28 cellular contexts compared by ENCODE assay signal in the genomic region with DNA sequence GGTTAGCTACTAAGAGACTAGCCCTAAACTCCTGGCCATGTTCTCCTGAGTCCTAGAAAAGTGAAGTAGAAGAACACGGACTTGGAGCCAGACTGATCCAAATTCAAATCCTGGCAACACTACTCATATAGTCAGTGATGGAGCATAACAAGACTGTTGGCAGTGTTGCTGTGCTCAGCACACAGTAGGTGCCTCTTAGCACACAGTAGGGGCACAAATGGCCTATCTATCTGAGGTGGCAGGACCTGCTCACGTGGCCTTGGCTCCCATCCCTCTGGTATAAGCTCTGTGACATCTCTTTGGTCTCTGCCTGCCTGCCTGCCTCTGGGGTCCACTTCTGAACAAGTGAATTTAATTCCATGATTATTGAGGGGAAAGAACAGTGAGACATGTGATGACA.
"Had no signal": no experiment of that assay in that cellular context is flagged by ENCODE, and none has a peak within 500 bp of the region (broad histone marks: within the 10 kb centered on the region; RNA-seq: fewer than 3 reads in every experiment).

No MANE protein-coding gene starts in this region.

- DNase-seq: colonic mucosa; cortex of kidney; dermis blood vessel endothelial cell; dorsolateral prefrontal cortex; effector CD4-positive, alpha-beta T cell; effector CD8-positive, alpha-beta T cell; effector memory CD4-positive, alpha-beta T cell; effector memory CD8-positive, alpha-beta T cell; endodermal cell; erythroblast; esophagus squamous epithelium; foreskin fibroblast; foreskin keratinocyte; foreskin melanocyte; gastrocnemius medialis; glutamatergic neuron; head of caudate nucleus; heart left ventricle; heart right ventricle had no signal

- H3K4me1 ChIP-seq: colonic mucosa, foreskin keratinocyte, gastrocnemius medialis, heart left ventricle, heart right ventricle had no signal

- H3K27me3 ChIP-seq: colonic mucosa, esophagus muscularis mucosa, foreskin keratinocyte had no signal

- H3K9me3 ChIP-seq: colonic mucosa, esophagus muscularis mucosa, esophagus squamous epithelium, gastrocnemius medialis, gastroesophageal sphincter, heart left ventricle, heart right ventricle had no signal

- ATAC-seq: effector memory CD8-positive, alpha-beta T cell; esophagus mucosa; foreskin keratinocyte; gastrocnemius medialis; gastroesophageal sphincter; heart left ventricle; heart right ventricle had no signal

- H3K4me3 ChIP-seq: colonic mucosa, coronary artery, dorsolateral prefrontal cortex, esophagus muscularis mucosa, esophagus squamous epithelium, gastrocnemius medialis, gastroesophageal sphincter, heart left ventricle, heart right ventricle had no signal

- H3K36me3 ChIP-seq: colonic mucosa, esophagus muscularis mucosa, esophagus squamous epithelium, gastrocnemius medialis, gastroesophageal sphincter, heart left ventricle, heart right ventricle had no signal

- H3K27ac ChIP-seq: colonic mucosa, coronary artery, dorsolateral prefrontal cortex, epithelial cell of prostate, esophagus muscularis mucosa, esophagus squamous epithelium, foreskin keratinocyte, gastrocnemius medialis, gastroesophageal sphincter, heart left ventricle, heart right ventricle had no signal

- FAIRE-seq: colon, endometrium, endothelial cell of umbilical vein, frontal cortex had no signal
